Comparison of ENCODE assay signal across 1 cellular context in genomic region chr18:34224423-34225217, GRCh38.
TF ChIP-seq lines count a peak whose summit lies in the region.

TSS of gene NOL4 (minus strand) at chr18:34224913. CDS start at chr18:34223253, 1,660 bp downstream.

TF ChIP-seq in GM12878, 131 proteins besides CTCF, POLR2A, EP300 and RAD21 (continued from another document):
- TF ChIP-seq ELK1 (IDR thresholded peaks at IDR 0.05; ENCODE audit: low read depth, low read length) (no peak), ZNF207 (IDR thresholded peaks at IDR 0.05; ENCODE audit: borderline replicate concordance) (no peak), CREB1 (IDR thresholded peaks at IDR 0.05; ENCODE audit: low read depth) (0 out of 2 replicates have a peak, but pooled peaks have one; percentile 43), MLLT1 (IDR thresholded peaks at IDR 0.05) (peak; percentile 36; the same call in 1 of the 2 replicates), WRNIP1 (IDR thresholded peaks at IDR 0.05; ENCODE audit: borderline replicate concordance, low read depth, low read length) (no peak), ESRRA (IDR thresholded peaks at IDR 0.05; ENCODE audit: low read length) (no peak), HCFC1 (IDR thresholded peaks at IDR 0.05; ENCODE audit: low read length) (no peak), CREM (IDR thresholded peaks at IDR 0.05; ENCODE audit: low read depth) (peak; percentile 42; the same call in 1 of the 2 replicates), GATAD2B (conservative IDR thresholded peaks at IDR 0.05; ENCODE audit: low read depth) (0 out of 2 replicates have a peak, but pooled peaks have one; percentile 35), ZNF687 (IDR thresholded peaks at IDR 0.05) (no peak), POLR2AphosphoS5 (IDR thresholded peaks at IDR 0.05; ENCODE audit: low read length) (no peak), CEBPB (IDR thresholded peaks at IDR 0.05; ENCODE audit: borderline replicate concordance in 1 of 2, low read depth in 2 of 2, low read length in 2 of 2) (no peak), NKRF (conservative IDR thresholded peaks at IDR 0.05) (0 out of 2 replicates have a peak, but pooled peaks have one; percentile 13), RELA (IDR thresholded peaks at IDR 0.05; ENCODE audit: borderline replicate concordance, partially characterized antibody) (no peak), ZNF592 (IDR thresholded peaks at IDR 0.05) (no peak), MXI1 (IDR thresholded peaks at IDR 0.05; ENCODE audit: low read depth, low read length) (peak; percentile 15; the same call in 1 of the 2 replicates), ZZZ3 (IDR thresholded peaks at IDR 0.05; ENCODE audit: control insufficient read depth, insufficient read length, low read depth) (no peak), NR2C1 (IDR thresholded peaks at IDR 0.05) (no peak), ZBTB40 (IDR thresholded peaks at IDR 0.05; ENCODE audit: borderline replicate concordance) (no peak), CHD2 (IDR thresholded peaks at IDR 0.05; ENCODE audit: borderline replicate concordance, low read depth, low read length) (0 out of 2 replicates have a peak, but pooled peaks have one; percentile 14), BHLHE40 (IDR thresholded peaks at IDR 0.05; ENCODE audit: borderline replicate concordance in 1 of 2, low read depth in 2 of 2, low read length in 1 of 2) (peak in 1 of 2 experiments; percentile 15; a peak in 1 of 4 replicates), CBX3 (IDR thresholded peaks at IDR 0.05; ENCODE audit: borderline replicate concordance, low read depth) (no peak), IKZF1 (conservative IDR thresholded peaks at IDR 0.05) (peak; percentile 68), ZBTB33 (IDR thresholded peaks at IDR 0.05) (no peak)
TF ChIP-seq in GM12878: peak in this region for 13.
